Comparison of ENCODE assay signal across 27 cellular contexts in the genomic region with DNA sequence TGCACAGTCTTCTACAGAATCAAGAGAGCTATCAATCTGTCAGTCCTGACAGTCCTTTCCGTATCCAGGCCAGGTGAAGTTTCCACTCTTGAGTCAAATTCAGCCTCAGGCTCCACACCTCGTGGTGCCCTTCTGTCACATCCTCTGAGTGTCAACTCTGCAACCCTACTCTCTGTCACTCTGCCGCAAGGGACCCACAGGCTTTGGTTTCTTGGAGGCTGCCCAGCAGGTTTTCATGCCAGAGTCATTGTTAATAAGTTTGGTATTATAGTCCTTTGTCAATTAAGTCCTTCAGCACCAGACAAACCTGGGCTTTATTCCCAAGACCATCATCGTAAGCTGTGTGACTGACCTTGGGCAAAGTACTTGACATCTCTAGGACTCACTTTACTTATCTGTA.
DNase-seq lines count a peak whose midpoint lies in the region; ATAC-seq and TF ChIP-seq lines count a peak whose summit lies in the region.
"Had no signal": no experiment of that assay in that cellular context is flagged by ENCODE, and none has a peak within 500 bp of the region (broad histone marks: within the 10 kb centered on the region; RNA-seq: fewer than 3 reads in every experiment).

No MANE protein-coding gene starts in this region.

- H3K4me1 ChIP-seq in PC-3 (ENCODE audit: insufficient read depth, low read length) (no peaks in the 10 kb centered on the region), stomach (no peaks in the 10 kb centered on the region)
- H3K4me1 ChIP-seq: BE2C had no signal

- H3K9me3 Mint-ChIP-seq in nephron = peaks cover 5% of the 10 kb centered on the region

- H3K36me3 ChIP-seq in PC-3 (ENCODE audit: low read depth, low read length) (no peaks in the 10 kb centered on the region), stomach (no peaks in the 10 kb centered on the region)
- H3K36me3 ChIP-seq: BE2C, MG63 had no signal

- H2AFZ ChIP-seq in PC-3 (ENCODE audit: low read length) = no peak overlapping the region

- no peaks in the 10 kb centered on the region for H3K79me2 ChIP-seq in PC-3 (ENCODE audit: low read length)

- ATAC-seq in PC-3 = no peak
- ATAC-seq: Panc1 had no signal

- H3K36me3 Mint-ChIP-seq in nephron (ENCODE audit: low read depth) = no peaks in the 10 kb centered on the region
- H3K36me3 Mint-ChIP-seq: CD14-positive monocyte had no signal

- DNase-seq in NCI-H1417 (lab: John Stamatoyannopoulos, UW) (peak in 2 of 3 experiments; percentile 11 to 67), NCI-H1417 treated with DMSO at 0.1 percent for 48 hours (lab: John Stamatoyannopoulos, UW) (no peak), NCI-H1105 treated with DMSO at 0.1 percent for 48 hours (lab: John Stamatoyannopoulos, UW) (peak; percentile 68), PC-3 (peak; percentile 33), dermis blood vessel endothelial cell (no peak), stomach (no peak), HK-2 (ENCODE audit: unreplicated experiment) (no peak)
- DNase-seq: BE2C, DMS153, DND-41, GOT3, HCEC 1CT, IMR-90, KG1, MG63, NCI-H146, NCI-H1930, NCI-H2171, NCI-H226, NCI-H524, NCI-H748 treated with DMSO at 0.1 percent for 48 hours, SHP77 had no signal

- POLR2A ChIA-PET in PC-3 (lab: Charles Lee; ENCODE audit: unreplicated experiment) = interaction anchor here (0.5 kb wide), 1 partner anchor 25 kb away, joined by 3 read pairs; no protein-coding TSS in a partner anchor

- TF ChIP-seq CTCF in PC-3 (conservative IDR thresholded peaks at IDR 0.05; ENCODE audit: low read depth, low read length) (no peak), nephron (IDR thresholded peaks at IDR 0.05; ENCODE audit: unreplicated experiment in 3 of 3) (no peak), stomach (IDR thresholded peaks at IDR 0.05) (no peak)

- intact Hi-C loops in PC-3 (cut with micrococcal nuclease) = no loop called here
- intact Hi-C loops in stomach (cut with DNase I; ENCODE audit: low total_unique reads) = no loop called here

- no peaks in the 10 kb centered on the region for H3K9me2 ChIP-seq in PC-3 (replicated peaks; ENCODE audit: low read length)

- CTCF ChIA-PET in PC-3 (lab: Charles Lee) = no interaction called here

- H3K27ac ChIP-seq in PC-3 (ENCODE audit: low read length) (no peak overlapping the region), stomach (no peak overlapping the region)
- H3K27ac ChIP-seq: 22Rv1, RWPE1 had no signal

- BruUV-seq in PC-3 (replicated peaks; lab: Mats Ljungman, UMichigan) = no TSS peak

- no peaks in the 10 kb centered on the region for H3K27me3 ChIP-seq in PC-3 (ENCODE audit: low read length)
- peaks cover 0 to 3% (median 0%) of the 10 kb centered on the region in 3 donors for H3K27me3 ChIP-seq in stomach
- H3K27me3 ChIP-seq: BE2C, MG63 had no signal

- TF ChIP-seq EP300 in stomach (IDR thresholded peaks at IDR 0.05) = no peak

- H3K4me1 Mint-ChIP-seq in nephron = peaks cover 34% of the 10 kb centered on the region
- H3K4me1 Mint-ChIP-seq: CD14-positive monocyte had no signal

- H3K27me3 Mint-ChIP-seq in nephron (ENCODE audit: low read depth) = no peaks in the 10 kb centered on the region

- no peak overlapping the region for H3K4me3 Mint-ChIP-seq in nephron
- H3K4me3 Mint-ChIP-seq: CD14-positive monocyte had no signal

- H3K27ac Mint-ChIP-seq in nephron = peak overlapping the region in 2 of 3 experiments; percentile 69 to 77
- H3K27ac Mint-ChIP-seq: CD14-positive monocyte had no signal

- H3K9ac ChIP-seq in PC-3 (ENCODE audit: low read length) = no peak overlapping the region

- 35 to 67% (median 58%) methylated on average over 4 of the region's 4 CpGs for WGBS in stomach, 5 donors

- TF ChIP-seq POLR2A in stomach (IDR thresholded peaks at IDR 0.05) = no peak

- no peaks in the 10 kb centered on the region for H3F3A ChIP-seq in PC-3 (ENCODE audit: low read length, unreplicated experiment)

- no peak overlapping the region for H3K4me2 ChIP-seq in PC-3 (ENCODE audit: low read length)

- H3K4me3 ChIP-seq in PC-3 (ENCODE audit: low read length) (no peak overlapping the region), stomach (no peak overlapping the region)
- H3K4me3 ChIP-seq: MG63 had no signal

- no peaks in the 10 kb centered on the region for H4K20me1 ChIP-seq in PC-3 (ENCODE audit: low read length)

- H3K9me3 ChIP-seq in PC-3 (ENCODE audit: low read length) (no peaks in the 10 kb centered on the region), stomach (no peaks in the 10 kb centered on the region)
- H3K9me3 ChIP-seq: BE2C, MG63 had no signal

Comparison
In these comparisons a context has a peak if more than half of its experiments do, and no peak if none do; other contexts are left out.
1. DNase-seq: peak in NCI-H1417 (2 of 3), NCI-H1105 treated with DMSO at 0.1 percent for 48 hours (single experiment) and PC-3 (single experiment); none in NCI-H1417 treated with DMSO at 0.1 percent for 48 hours (single experiment), dermis blood vessel endothelial cell (single experiment), stomach (single experiment) and HK-2 (single experiment).